ENCODE assay signal across 1 cellular context in genomic region chr3:44721231-44722102, GRCh38.
TF ChIP-seq lines count a peak whose summit lies in the region.

No MANE protein-coding gene starts in this region.

TF ChIP-seq in HepG2, 621 proteins besides CTCF, POLR2A, EP300 and RAD21:
- TF ChIP-seq ZNF274 (CRISPR knock-in tag; IDR thresholded peaks at IDR 0.05) (peak; percentile 92; the same call in 1 of the 2 replicates), ZNF652 (CRISPR knock-in tag; IDR thresholded peaks at IDR 0.05; ENCODE audit: borderline replicate concordance, low read depth) (no peak), CEBPB (IDR thresholded peaks at IDR 0.05; ENCODE audit: borderline replicate concordance, low read depth, low read length) (peak; percentile 50; the same call in 1 of the 2 replicates)
